28 cellular contexts compared by ENCODE assay signal in genomic region chr16:86918637-86919036, GRCh38.
DNase-seq lines count a peak whose midpoint lies in the region; ATAC-seq and TF ChIP-seq lines count a peak whose summit lies in the region.
"Had no signal": no experiment of that assay in that cellular context is flagged by ENCODE, and none has a peak within 500 bp of the region (broad histone marks: within the 10 kb centered on the region; RNA-seq: fewer than 3 reads in every experiment).

No MANE protein-coding gene starts in this region.

- no peaks in the 10 kb centered on the region for H3K4me1 ChIP-seq in RWPE2 (ENCODE audit: insufficient read depth, poor library complexity, severe bottlenecking)
- peaks cover 13% of the 10 kb centered on the region for H3K4me1 ChIP-seq in hepatocyte (ENCODE audit: insufficient read depth)
- H3K4me1 ChIP-seq: BE2C, HAP-1 had no signal

- TF ChIP-seq CTCF in RWPE2 (IDR thresholded peaks at IDR 0.05; ENCODE audit: poor library complexity, severe bottlenecking) = no peak
- TF ChIP-seq CTCF in hepatocyte (IDR thresholded peaks at IDR 0.05; ENCODE audit: poor library complexity) = no peak

- H3K36me3 ChIP-seq in RWPE2 (ENCODE audit: low read depth) (no peaks in the 10 kb centered on the region), hepatocyte (replicated peaks; ENCODE audit: insufficient read depth, low read depth) (no peaks in the 10 kb centered on the region)
- H3K36me3 ChIP-seq: BE2C, HAP-1, SJSA1 had no signal

- H3K27ac ChIP-seq in RWPE2 (ENCODE audit: poor library complexity, severe bottlenecking) (no peak overlapping the region), hepatocyte (peak overlapping the region; percentile 58)
- H3K27ac ChIP-seq: PC-9, SJSA1 had no signal

- peak; percentile 63 for DNase-seq in Daoy (ENCODE audit: low read depth)
- peak; percentile 10 for DNase-seq in RWPE2 (ENCODE audit: low spot score)
- DNase-seq in hepatocyte (ENCODE audit: low spot score) = no peak
- peak; percentile 41 for DNase-seq in posterior vena cava (ENCODE audit: low spot score)
- no peak for DNase-seq in activated CD4-positive, CD25-positive, alpha-beta regulatory T cell (lab: John Stamatoyannopoulos, UW)
- no peak for DNase-seq in hippocampal formation (lab: John Stamatoyannopoulos, UW)
- no peak for DNase-seq in activated CD8-positive, alpha-beta memory T cell treated with anti-CD3 and anti-CD28 coated beads, Interleukin-2, amount 50 U/mL, for 48 hours
- DNase-seq: 8988T; ACHN; BE2C; Calu3; CD8-positive, alpha-beta memory T cell; DMS79 treated with DMSO at 0.1 percent for 48 hours; GOT3; Kasumi-1; NCI-H1105; NCI-H146; NCI-H1930; NCI-H2107; NCI-H524; NCI-H774; PC-9; Right ventricle myocardium superior had no signal

- WGBS in hepatocyte (ENCODE audit: low lambda C conversion rate, missing lambda C conversion rate) = 88% methylated on average over 9 of the region's 9 CpGs

- H3K9me2 ChIP-seq in hepatocyte (replicated peaks; ENCODE audit: insufficient read depth) = no peaks in the 10 kb centered on the region

- ATAC-seq in RWPE2 (ENCODE audit: low read depth) (no peak), HG03457 (IDR thresholded peaks at IDR 0.05; ENCODE audit: unreplicated experiment) (no peak)
- ATAC-seq: HepG2, K562 had no signal

- no peak overlapping the region for H3K4me2 ChIP-seq in hepatocyte
- H3K4me2 ChIP-seq: PC-9 had no signal

- intact Hi-C loops in posterior vena cava (cut with DNase I) = loop anchor here in 1 of 2 donors (1.0 kb wide), 1 partner anchor 22 kb away; no protein-coding TSS in a partner anchor

- H3K9me3 ChIP-seq in RWPE2 (ENCODE audit: severe bottlenecking) (no peaks in the 10 kb centered on the region), hepatocyte (ENCODE audit: low read depth) (no peaks in the 10 kb centered on the region)
- H3K9me3 ChIP-seq: BE2C, HAP-1 had no signal

- H3K27me3 ChIP-seq in RWPE2 (ENCODE audit: insufficient read depth, poor library complexity, severe bottlenecking) = no peaks in the 10 kb centered on the region
- H3K27me3 ChIP-seq in hepatocyte = peaks cover 2% of the 10 kb centered on the region
- H3K27me3 ChIP-seq: SJSA1 had no signal

- no peak overlapping the region for H3K4me3 ChIP-seq in RWPE2 (ENCODE audit: severe bottlenecking)
- no peak overlapping the region for H3K4me3 ChIP-seq in hepatocyte
- H3K4me3 ChIP-seq: HAP-1, K562, PC-9, SJSA1 had no signal

- no peaks in the 10 kb centered on the region for H4K20me1 ChIP-seq in hepatocyte (ENCODE audit: insufficient read depth, poor library complexity, severe bottlenecking)

- no peak overlapping the region for H2AFZ ChIP-seq in hepatocyte
- H2AFZ ChIP-seq: PC-9 had no signal

- H3K79me2 ChIP-seq in hepatocyte = no peaks in the 10 kb centered on the region

Comparison
In these comparisons a context has a peak if more than half of its experiments do, and no peak if none do; other contexts are left out.
1. DNase-seq: peak in Daoy (single experiment), RWPE2 (single experiment) and posterior vena cava (single experiment); none in hepatocyte (single experiment), activated CD4-positive, CD25-positive, alpha-beta regulatory T cell (0 of 4), hippocampal formation (0 of 2) and activated CD8-positive, alpha-beta memory T cell treated with anti-CD3 and anti-CD28 coated beads, Interleukin-2, amount 50 U/mL, for 48 hours (single experiment).